Comparison of ENCODE assay signal across 9 cellular contexts in the genomic region with DNA sequence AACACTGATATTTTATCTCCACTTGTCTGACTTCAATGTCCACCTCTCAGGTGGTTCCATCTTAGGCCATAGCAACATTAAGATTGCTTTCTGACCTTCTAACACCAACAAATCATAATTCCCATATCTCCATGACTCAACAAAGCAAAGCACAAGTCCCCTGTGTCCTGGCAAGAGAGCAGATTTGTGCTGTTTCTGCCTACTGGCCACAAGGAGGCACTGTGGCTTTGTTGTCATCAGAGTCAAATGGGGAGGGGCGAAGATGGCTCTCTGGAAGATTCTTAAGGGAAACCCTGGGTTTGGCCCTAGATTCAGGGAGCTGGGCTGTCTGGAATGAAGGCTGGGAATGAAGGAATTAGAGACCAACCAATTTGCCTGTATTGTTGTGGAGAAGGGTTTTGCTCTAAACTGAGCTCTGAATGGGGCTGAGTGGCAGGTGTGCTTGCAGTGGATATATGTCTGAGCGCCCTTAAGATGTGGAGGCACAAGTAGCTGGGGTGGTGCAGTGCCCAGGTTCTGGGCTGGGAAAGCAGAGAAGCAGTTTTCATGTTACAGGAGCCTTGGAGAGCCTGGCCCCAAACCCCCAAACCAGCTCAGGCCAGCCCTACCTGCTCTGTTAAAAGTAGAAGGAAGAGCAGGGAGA.
DNase-seq lines count a peak whose midpoint lies in the region; ATAC-seq and TF ChIP-seq lines count a peak whose summit lies in the region.
"Had no signal": no experiment of that assay in that cellular context is flagged by ENCODE, and none has a peak within 500 bp of the region (broad histone marks: within the 10 kb centered on the region; RNA-seq: fewer than 3 reads in every experiment).

No MANE protein-coding gene starts in this region.

- no peaks in the 10 kb centered on the region for H3K27me3 Mint-ChIP-seq in natural killer cell (ENCODE audit: low read depth in 2 of 2)
- H3K27me3 Mint-ChIP-seq: activated naive CD4-positive, alpha-beta T cell treated with anti-CD3 and anti-CD28 coated beads, Interleukin-2, amount 50 U/mL, for 24 hours had no signal

- ATAC-seq in GM19395 (IDR thresholded peaks at IDR 0.05; ENCODE audit: unreplicated experiment), result peak; percentile 85
- ATAC-seq in HG03378 (IDR thresholded peaks at IDR 0.05; ENCODE audit: unreplicated experiment), result peak; percentile 68
- peak; percentile 92 for ATAC-seq in SK-N-SH treated with all-trans-retinoic acid at 6 μM for 48 hours
- peak in 2 of 3 donors; percentile 50 to 76 for ATAC-seq in natural killer cell

- H3K9me3 Mint-ChIP-seq in natural killer cell, result no peaks in the 10 kb centered on the region
- H3K9me3 Mint-ChIP-seq: activated naive CD4-positive, alpha-beta T cell treated with anti-CD3 and anti-CD28 coated beads, Interleukin-2, amount 50 U/mL, for 24 hours had no signal

- no peaks in the 10 kb centered on the region for H3K27me3 ChIP-seq in vagina

- no peaks in the 10 kb centered on the region for H3K4me1 ChIP-seq in vagina

- TF ChIP-seq POLR2A in vagina (IDR thresholded peaks at IDR 0.05), result no peak

- intact Hi-C loops in natural killer cell (cut with micrococcal nuclease), result no loop called here
- intact Hi-C loops in vagina (cut with DNase I), result no loop called here

- H3K27ac ChIP-seq in vagina, result no peak overlapping the region

- no peaks in the 10 kb centered on the region for H3K9me3 ChIP-seq in vagina

- no peaks in the 10 kb centered on the region for H3K36me3 ChIP-seq in vagina

- H3K4me3 Mint-ChIP-seq in natural killer cell, result no peak overlapping the region
- H3K4me3 Mint-ChIP-seq: activated naive CD4-positive, alpha-beta T cell treated with anti-CD3 and anti-CD28 coated beads, Interleukin-2, amount 50 U/mL, for 24 hours had no signal

- DNase-seq in ELF-1 (ENCODE audit: low read depth, low spot score) (peak; percentile 60), dermis microvascular lymphatic vessel endothelial cell (ENCODE audit: low read depth in 2 of 2) (peak; percentile 5 to 55), natural killer cell (no peak), NCI-H1417 treated with DMSO at 0.1 percent for 48 hours (lab: John Stamatoyannopoulos, UW) (no peak), vagina (ENCODE audit: extremely low spot score in 2 of 2) (no peak)

- H3K27ac Mint-ChIP-seq in natural killer cell, result no peak overlapping the region
- H3K27ac Mint-ChIP-seq: activated naive CD4-positive, alpha-beta T cell treated with anti-CD3 and anti-CD28 coated beads, Interleukin-2, amount 50 U/mL, for 24 hours had no signal

- no peaks in the 10 kb centered on the region for H3K36me3 Mint-ChIP-seq in natural killer cell
- H3K36me3 Mint-ChIP-seq: activated naive CD4-positive, alpha-beta T cell treated with anti-CD3 and anti-CD28 coated beads, Interleukin-2, amount 50 U/mL, for 24 hours had no signal

- H3K4me1 Mint-ChIP-seq in natural killer cell, result peaks cover 0 to 5% of the 10 kb centered on the region in 2 donors

- H3K4me3 ChIP-seq in vagina, result no peak overlapping the region

- peak; percentile 22 for TF ChIP-seq CTCF in natural killer cell (IDR thresholded peaks at IDR 0.05)
- peak in 1 of 3 experiments; percentile 6 for TF ChIP-seq CTCF in vagina (IDR thresholded peaks at IDR 0.05)

TF ChIP-seq in SK-N-SH treated with all-trans-retinoic acid at 6 μM for 48 hours, 23 proteins besides CTCF, POLR2A, EP300 and RAD21:
- TF ChIP-seq TCF4 (CRISPR knock-in tag; IDR thresholded peaks at IDR 0.05; ENCODE audit: borderline replicate concordance) (no peak), CSDC2 (CRISPR knock-in tag; IDR thresholded peaks at IDR 0.05) (no peak), ZNF70 (CRISPR knock-in tag; IDR thresholded peaks at IDR 0.05) (no peak), PPARA (CRISPR knock-in tag; IDR thresholded peaks at IDR 0.05; ENCODE audit: borderline replicate concordance) (no peak), RARB (CRISPR knock-in tag; IDR thresholded peaks at IDR 0.05) (no peak), ZNF565 (CRISPR knock-in tag; conservative IDR thresholded peaks at IDR 0.05; ENCODE audit: low read depth) (no peak), ISL1 (CRISPR knock-in tag; IDR thresholded peaks at IDR 0.05) (no peak), ZFP3 (CRISPR knock-in tag; IDR thresholded peaks at IDR 0.05) (no peak), ESRRG (CRISPR knock-in tag; IDR thresholded peaks at IDR 0.05) (no peak), ZC3H10 (CRISPR knock-in tag; IDR thresholded peaks at IDR 0.05) (no peak), ZNF8 (CRISPR knock-in tag; IDR thresholded peaks at IDR 0.05) (no peak), BACH2 (CRISPR knock-in tag; IDR thresholded peaks at IDR 0.05; ENCODE audit: borderline replicate concordance) (no peak)
- TF ChIP-seq, protein P1, sequence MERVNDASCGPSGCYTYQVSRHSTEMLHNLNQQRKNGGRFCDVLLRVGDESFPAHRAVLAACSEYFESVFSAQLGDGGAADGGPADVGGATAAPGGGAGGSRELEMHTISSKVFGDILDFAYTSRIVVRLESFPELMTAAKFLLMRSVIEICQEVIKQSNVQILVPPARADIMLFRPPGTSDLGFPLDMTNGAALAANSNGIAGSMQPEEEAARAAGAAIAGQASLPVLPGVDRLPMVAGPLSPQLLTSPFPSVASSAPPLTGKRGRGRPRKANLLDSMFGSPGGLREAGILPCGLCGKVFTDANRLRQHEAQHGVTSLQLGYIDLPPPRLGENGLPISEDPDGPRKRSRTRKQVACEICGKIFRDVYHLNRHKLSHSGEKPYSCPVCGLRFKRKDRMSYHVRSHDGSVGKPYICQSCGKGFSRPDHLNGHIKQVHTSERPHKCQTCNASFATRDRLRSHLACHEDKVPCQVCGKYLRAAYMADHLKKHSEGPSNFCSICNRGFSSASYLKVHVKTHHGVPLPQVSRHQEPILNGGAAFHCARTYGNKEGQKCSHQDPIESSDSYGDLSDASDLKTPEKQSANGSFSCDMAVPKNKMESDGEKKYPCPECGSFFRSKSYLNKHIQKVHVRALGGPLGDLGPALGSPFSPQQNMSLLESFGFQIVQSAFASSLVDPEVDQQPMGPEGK (CRISPR knock-in tag; IDR thresholded peaks at IDR 0.05; ENCODE audit: borderline replicate concordance), result no peak
- TF ChIP-seq, protein P2, sequence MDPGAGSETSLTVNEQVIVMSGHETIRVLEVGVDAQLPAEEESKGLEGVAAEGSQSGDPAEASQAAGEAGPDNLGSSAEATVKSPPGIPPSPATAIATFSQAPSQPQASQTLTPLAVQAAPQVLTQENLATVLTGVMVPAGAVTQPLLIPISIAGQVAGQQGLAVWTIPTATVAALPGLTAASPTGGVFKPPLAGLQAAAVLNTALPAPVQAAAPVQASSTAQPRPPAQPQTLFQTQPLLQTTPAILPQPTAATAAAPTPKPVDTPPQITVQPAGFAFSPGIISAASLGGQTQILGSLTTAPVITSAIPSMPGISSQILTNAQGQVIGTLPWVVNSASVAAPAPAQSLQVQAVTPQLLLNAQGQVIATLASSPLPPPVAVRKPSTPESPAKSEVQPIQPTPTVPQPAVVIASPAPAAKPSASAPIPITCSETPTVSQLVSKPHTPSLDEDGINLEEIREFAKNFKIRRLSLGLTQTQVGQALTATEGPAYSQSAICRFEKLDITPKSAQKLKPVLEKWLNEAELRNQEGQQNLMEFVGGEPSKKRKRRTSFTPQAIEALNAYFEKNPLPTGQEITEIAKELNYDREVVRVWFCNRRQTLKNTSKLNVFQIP (CRISPR knock-in tag; IDR thresholded peaks at IDR 0.05; ENCODE audit: borderline replicate concordance, low read depth), result no peak

Comparison
In these comparisons a context has a peak if more than half of its experiments do, and no peak if none do; other contexts are left out.
1. DNase-seq: peak in ELF-1 (single experiment) and dermis microvascular lymphatic vessel endothelial cell (2 of 2); none in natural killer cell (single experiment), NCI-H1417 treated with DMSO at 0.1 percent for 48 hours (single experiment) and vagina (0 of 2).
2. Peak in every context shown above with its lines, with median percentiles within 50 percentile points of each other: ATAC-seq.